In the genomic region with DNA sequence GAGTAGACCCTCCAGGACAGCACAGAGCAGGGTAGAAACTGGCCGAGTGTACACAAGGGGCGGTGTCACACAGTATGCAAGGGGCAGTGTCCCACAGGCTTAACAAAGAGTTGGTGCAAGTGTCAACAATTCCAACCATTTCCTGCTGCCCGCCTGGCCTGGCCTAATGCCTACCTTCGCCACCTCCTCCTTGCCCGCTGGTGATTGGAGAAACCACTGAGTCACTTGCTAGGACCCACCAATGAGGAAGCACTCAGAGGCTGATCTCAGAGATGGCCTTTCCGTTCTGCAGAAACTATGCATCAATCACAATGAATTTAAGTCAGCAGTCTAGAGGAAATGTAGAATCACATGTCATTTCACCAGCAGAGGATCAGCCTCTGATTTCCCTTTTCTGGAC, we compare ENCODE assay signal across 12 cellular contexts.
"Had no signal": no experiment of that assay in that cellular context is flagged by ENCODE, and none has a peak within 500 bp of the region (broad histone marks: within the 10 kb centered on the region; RNA-seq: fewer than 3 reads in every experiment).

No MANE protein-coding gene starts in this region.

- H3K9me3 ChIP-seq: ascending aorta, heart left ventricle, sigmoid colon had no signal

- H3K27ac ChIP-seq: ascending aorta, cardiac muscle cell, heart left ventricle, sigmoid colon had no signal

- H3K4me1 ChIP-seq: sigmoid colon had no signal

- ATAC-seq: left lobe of liver had no signal

- DNase-seq: activated CD4-positive, alpha-beta T cell treated with anti-CD3 and anti-CD28 coated beads for 48 hours; activated naive CD4-positive, alpha-beta T cell; effector CD8-positive, alpha-beta T cell; heart left ventricle; islet precursor cell; occipital lobe; sigmoid colon; stimulated activated CD4-positive, alpha-beta T cell treated with anti-CD3 and anti-CD28 coated beads, Interleukin-12 subunit alpha, Interleukin-12 subunit beta, amount 100 ng/mL, for 4 hours; stimulated activated naive CD4-positive, alpha-beta T cell treated with Interleukin-2 at 50 U/mL for 16 hours had no signal

- H3K27me3 ChIP-seq: ascending aorta, cardiac muscle cell, heart left ventricle, sigmoid colon had no signal

- H3K36me3 ChIP-seq: ascending aorta, cardiac muscle cell, heart left ventricle, sigmoid colon had no signal

- H3K4me3 ChIP-seq: ascending aorta, cardiac muscle cell, heart left ventricle, sigmoid colon had no signal
